In the genomic region with DNA sequence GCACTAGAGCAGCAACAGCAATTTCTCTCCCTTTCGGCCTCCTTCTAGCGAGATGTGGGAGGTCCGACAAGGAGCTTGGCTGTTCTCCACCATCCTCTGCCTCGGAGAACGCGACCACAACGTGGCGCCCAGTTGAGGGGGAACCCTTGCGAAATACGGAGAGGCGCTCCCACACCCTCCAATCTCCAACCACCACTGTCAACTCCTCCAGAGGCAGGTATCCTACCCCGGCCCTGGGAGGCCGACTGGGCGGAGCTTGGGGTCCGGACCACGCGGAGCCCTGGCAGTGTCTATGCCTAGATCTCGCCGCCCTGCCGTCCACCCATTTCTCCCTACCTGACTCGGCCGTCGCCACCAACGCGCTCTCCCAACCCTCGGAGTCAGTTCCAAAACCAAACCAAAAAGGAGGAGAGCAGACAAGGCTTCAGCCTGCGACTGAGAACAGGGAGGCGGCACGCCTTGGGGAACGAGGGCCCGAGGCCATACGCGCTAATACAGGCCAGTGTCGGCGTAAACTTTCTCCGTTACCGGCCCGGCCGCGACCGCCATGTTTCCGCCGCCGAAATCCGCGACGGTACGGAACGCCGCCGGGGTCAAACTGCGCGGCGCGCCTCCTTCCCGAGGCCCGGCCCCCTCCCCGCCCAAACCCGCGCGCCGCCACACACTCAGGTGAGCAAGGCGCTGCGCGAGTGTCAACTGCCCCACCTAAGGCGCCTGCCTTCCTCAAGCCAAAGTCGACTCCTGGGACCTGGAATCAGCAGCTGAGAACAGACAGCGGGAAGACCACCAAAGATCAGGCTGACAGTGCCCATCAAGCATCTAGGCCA, we compare ENCODE assay signal across 1 cellular context.
TF ChIP-seq lines count a peak whose summit lies in the region.

Gene TMEM168 (minus strand): TSS at position 570 of the 827 bp plus-strand sequence. CDS start 5,568 bp downstream, outside the sequence.

TF ChIP-seq in HepG2, 621 proteins besides CTCF, POLR2A, EP300 and RAD21 (continued from another document):
- TF ChIP-seq SOX6 (IDR thresholded peaks at IDR 0.05) (no peak), SOX6 (CRISPR knock-in tag; IDR thresholded peaks at IDR 0.05) (no peak; the same call in 1 of the 2 replicates), ARNT (IDR thresholded peaks at IDR 0.05) (no peak), PRMT3 (CRISPR knock-in tag; IDR thresholded peaks at IDR 0.05; ENCODE audit: borderline replicate concordance, low read depth) (no peak), NKX3-1 (CRISPR knock-in tag; IDR thresholded peaks at IDR 0.05) (peak; percentile 48; the same call in 1 of the 2 replicates), ZNF775 (CRISPR knock-in tag; IDR thresholded peaks at IDR 0.05; ENCODE audit: borderline replicate concordance) (no peak), DZIP1 (CRISPR knock-in tag; IDR thresholded peaks at IDR 0.05) (no peak), TBX2 (CRISPR knock-in tag; IDR thresholded peaks at IDR 0.05; ENCODE audit: borderline replicate concordance) (no peak; the same call in 1 of the 2 replicates), ZFP36 (IDR thresholded peaks at IDR 0.05; ENCODE audit: borderline replicate concordance, low read depth, low read length, partially characterized antibody) (no peak), TARDBP (CRISPR knock-in tag; IDR thresholded peaks at IDR 0.05) (peak; percentile 47; the same call in 1 of the 2 replicates), NR2F1 (CRISPR knock-in tag; IDR thresholded peaks at IDR 0.05) (no peak), CREB1 (IDR thresholded peaks at IDR 0.05) (no peak), CREB1 (CRISPR knock-in tag; IDR thresholded peaks at IDR 0.05) (no peak), SRSF9 (IDR thresholded peaks at IDR 0.05; ENCODE audit: borderline replicate concordance, insufficient read depth, low read depth, low read length, poor library complexity, severe bottlenecking) (no peak), SALL1 (CRISPR knock-in tag; IDR thresholded peaks at IDR 0.05) (peak; percentile 83; the same call in 1 of the 2 replicates), ZNF530 (CRISPR knock-in tag; IDR thresholded peaks at IDR 0.05; ENCODE audit: low read depth) (no peak), ZNF607 (CRISPR knock-in tag; IDR thresholded peaks at IDR 0.05; ENCODE audit: borderline replicate concordance) (peak; percentile 73), PHB2 (IDR thresholded peaks at IDR 0.05; ENCODE audit: partially characterized antibody) (no peak), HNRNPH1 (optimal IDR thresholded peaks at IDR 0.05; ENCODE audit: low read depth, low read length) (no peak), AGO1 (IDR thresholded peaks at IDR 0.05; ENCODE audit: low read depth, low read length, poor library complexity, severe bottlenecking) (no peak), ZSCAN25 (CRISPR knock-in tag; IDR thresholded peaks at IDR 0.05) (no peak), RARA (CRISPR knock-in tag; IDR thresholded peaks at IDR 0.05) (0 out of 2 replicates have a peak, but pooled peaks have one; percentile 3), REPIN1 (CRISPR knock-in tag; IDR thresholded peaks at IDR 0.05; ENCODE audit: borderline replicate concordance, low read depth) (peak; percentile 88), ZNF543 (CRISPR knock-in tag; IDR thresholded peaks at IDR 0.05) (no peak), ZNF574 (CRISPR knock-in tag; IDR thresholded peaks at IDR 0.05) (peak; percentile 67)
- TF ChIP-seq, protein P1, sequence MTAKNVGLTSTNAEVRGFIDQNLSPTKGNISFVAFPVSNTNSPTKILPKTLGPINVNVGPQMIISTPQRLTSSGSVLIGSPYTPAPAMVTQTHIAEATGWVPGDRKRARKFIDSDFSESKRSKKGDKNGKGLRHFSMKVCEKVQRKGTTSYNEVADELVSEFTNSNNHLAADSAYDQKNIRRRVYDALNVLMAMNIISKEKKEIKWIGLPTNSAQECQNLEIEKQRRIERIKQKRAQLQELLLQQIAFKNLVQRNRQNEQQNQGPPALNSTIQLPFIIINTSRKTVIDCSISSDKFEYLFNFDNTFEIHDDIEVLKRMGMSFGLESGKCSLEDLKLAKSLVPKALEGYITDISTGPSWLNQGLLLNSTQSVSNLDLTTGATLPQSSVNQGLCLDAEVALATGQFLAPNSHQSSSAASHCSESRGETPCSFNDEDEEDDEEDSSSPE (CRISPR knock-in tag; IDR thresholded peaks at IDR 0.05), result peak; percentile 29
- TF ChIP-seq, protein P2, sequence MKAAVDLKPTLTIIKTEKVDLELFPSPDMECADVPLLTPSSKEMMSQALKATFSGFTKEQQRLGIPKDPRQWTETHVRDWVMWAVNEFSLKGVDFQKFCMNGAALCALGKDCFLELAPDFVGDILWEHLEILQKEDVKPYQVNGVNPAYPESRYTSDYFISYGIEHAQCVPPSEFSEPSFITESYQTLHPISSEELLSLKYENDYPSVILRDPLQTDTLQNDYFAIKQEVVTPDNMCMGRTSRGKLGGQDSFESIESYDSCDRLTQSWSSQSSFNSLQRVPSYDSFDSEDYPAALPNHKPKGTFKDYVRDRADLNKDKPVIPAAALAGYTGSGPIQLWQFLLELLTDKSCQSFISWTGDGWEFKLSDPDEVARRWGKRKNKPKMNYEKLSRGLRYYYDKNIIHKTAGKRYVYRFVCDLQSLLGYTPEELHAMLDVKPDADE (CRISPR knock-in tag; IDR thresholded peaks at IDR 0.05), result no peak
- TF ChIP-seq, protein P3, sequence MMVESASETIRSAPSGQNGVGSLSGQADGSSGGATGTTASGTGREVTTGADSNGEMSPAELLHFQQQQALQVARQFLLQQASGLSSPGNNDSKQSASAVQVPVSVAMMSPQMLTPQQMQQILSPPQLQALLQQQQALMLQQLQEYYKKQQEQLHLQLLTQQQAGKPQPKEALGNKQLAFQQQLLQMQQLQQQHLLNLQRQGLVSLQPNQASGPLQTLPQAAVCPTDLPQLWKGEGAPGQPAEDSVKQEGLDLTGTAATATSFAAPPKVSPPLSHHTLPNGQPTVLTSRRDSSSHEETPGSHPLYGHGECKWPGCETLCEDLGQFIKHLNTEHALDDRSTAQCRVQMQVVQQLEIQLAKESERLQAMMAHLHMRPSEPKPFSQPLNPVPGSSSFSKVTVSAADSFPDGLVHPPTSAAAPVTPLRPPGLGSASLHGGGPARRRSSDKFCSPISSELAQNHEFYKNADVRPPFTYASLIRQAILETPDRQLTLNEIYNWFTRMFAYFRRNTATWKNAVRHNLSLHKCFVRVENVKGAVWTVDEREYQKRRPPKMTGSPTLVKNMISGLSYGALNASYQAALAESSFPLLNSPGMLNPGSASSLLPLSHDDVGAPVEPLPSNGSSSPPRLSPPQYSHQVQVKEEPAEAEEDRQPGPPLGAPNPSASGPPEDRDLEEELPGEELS (CRISPR knock-in tag; IDR thresholded peaks at IDR 0.05), result peak; percentile 40; the same call in 1 of the 2 replicates
- TF ChIP-seq, protein P4, sequence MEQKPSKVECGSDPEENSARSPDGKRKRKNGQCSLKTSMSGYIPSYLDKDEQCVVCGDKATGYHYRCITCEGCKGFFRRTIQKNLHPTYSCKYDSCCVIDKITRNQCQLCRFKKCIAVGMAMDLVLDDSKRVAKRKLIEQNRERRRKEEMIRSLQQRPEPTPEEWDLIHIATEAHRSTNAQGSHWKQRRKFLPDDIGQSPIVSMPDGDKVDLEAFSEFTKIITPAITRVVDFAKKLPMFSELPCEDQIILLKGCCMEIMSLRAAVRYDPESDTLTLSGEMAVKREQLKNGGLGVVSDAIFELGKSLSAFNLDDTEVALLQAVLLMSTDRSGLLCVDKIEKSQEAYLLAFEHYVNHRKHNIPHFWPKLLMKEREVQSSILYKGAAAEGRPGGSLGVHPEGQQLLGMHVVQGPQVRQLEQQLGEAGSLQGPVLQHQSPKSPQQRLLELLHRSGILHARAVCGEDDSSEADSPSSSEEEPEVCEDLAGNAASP (CRISPR knock-in tag; IDR thresholded peaks at IDR 0.05; ENCODE audit: borderline replicate concordance), result no peak
- TF ChIP-seq, protein P5, sequence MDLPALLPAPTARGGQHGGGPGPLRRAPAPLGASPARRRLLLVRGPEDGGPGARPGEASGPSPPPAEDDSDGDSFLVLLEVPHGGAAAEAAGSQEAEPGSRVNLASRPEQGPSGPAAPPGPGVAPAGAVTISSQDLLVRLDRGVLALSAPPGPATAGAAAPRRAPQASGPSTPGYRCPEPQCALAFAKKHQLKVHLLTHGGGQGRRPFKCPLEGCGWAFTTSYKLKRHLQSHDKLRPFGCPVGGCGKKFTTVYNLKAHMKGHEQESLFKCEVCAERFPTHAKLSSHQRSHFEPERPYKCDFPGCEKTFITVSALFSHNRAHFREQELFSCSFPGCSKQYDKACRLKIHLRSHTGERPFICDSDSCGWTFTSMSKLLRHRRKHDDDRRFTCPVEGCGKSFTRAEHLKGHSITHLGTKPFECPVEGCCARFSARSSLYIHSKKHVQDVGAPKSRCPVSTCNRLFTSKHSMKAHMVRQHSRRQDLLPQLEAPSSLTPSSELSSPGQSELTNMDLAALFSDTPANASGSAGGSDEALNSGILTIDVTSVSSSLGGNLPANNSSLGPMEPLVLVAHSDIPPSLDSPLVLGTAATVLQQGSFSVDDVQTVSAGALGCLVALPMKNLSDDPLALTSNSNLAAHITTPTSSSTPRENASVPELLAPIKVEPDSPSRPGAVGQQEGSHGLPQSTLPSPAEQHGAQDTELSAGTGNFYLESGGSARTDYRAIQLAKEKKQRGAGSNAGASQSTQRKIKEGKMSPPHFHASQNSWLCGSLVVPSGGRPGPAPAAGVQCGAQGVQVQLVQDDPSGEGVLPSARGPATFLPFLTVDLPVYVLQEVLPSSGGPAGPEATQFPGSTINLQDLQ (CRISPR knock-in tag; IDR thresholded peaks at IDR 0.05), result no peak
- TF ChIP-seq, protein P6, sequence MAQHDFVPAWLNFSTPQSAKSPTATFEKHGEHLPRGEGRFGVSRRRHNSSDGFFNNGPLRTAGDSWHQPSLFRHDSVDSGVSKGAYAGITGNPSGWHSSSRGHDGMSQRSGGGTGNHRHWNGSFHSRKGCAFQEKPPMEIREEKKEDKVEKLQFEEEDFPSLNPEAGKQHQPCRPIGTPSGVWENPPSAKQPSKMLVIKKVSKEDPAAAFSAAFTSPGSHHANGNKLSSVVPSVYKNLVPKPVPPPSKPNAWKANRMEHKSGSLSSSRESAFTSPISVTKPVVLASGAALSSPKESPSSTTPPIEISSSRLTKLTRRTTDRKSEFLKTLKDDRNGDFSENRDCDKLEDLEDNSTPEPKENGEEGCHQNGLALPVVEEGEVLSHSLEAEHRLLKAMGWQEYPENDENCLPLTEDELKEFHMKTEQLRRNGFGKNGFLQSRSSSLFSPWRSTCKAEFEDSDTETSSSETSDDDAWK (CRISPR knock-in tag; IDR thresholded peaks at IDR 0.05), result no peak
- TF ChIP-seq, protein P7, sequence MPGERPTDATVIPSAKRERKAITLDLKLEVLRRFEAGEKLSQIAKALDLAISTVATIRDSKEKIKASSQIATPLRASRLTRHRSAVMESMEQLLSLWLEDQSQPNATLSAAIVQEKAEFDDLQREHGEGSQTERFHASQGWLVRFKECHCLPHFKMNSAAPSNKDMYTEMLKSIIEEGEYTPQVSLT (CRISPR knock-in tag; IDR thresholded peaks at IDR 0.05; ENCODE audit: borderline replicate concordance, low read depth), result no peak
